In genomic region chr1:112337028-112337531, GRCh38 we compare ENCODE assay signal across 7 cellular contexts. TPM values are rescaled to one million over a fixed set of nuclear protein-coding genes. Genes with fewer than 3 reads are reported as not detected.
DNase-seq lines count a peak whose midpoint lies in the region; ATAC-seq and TF ChIP-seq lines count a peak whose summit lies in the region.

No MANE protein-coding gene starts in this region.

- no peaks in the 10 kb centered on the region for H3K36me3 ChIP-seq in SK-N-SH (replicated peaks in 1 of 2; ENCODE audit: control insufficient read depth in 1 of 2, insufficient read depth in 2 of 2, low read length in 1 of 2)
- H3K36me3 ChIP-seq in neural progenitor cell: no peaks in the 10 kb centered on the region

- CTCF ChIA-PET in SK-N-SH (lab: Yijun Ruan, JAX): interaction anchor here (0.6 to 2.2 kb wide), 19 partner anchors 9 to 570 kb away, joined by 3 to 12 read pairs (median 3); no protein-coding TSS in a partner anchor

- H3K4me3 ChIP-seq in SK-N-SH (ENCODE audit: low read depth in 2 of 2, low read length in 1 of 2) (no peak overlapping the region), epithelial cell of proximal tubule (ENCODE audit: low read depth, low read length) (no peak overlapping the region), neural progenitor cell (no peak overlapping the region)

- H3K27ac ChIP-seq in SK-N-SH (ENCODE audit: low read depth in 2 of 2, low read length in 1 of 2): no peak overlapping the region
- no peak overlapping the region for H3K27ac ChIP-seq in neural progenitor cell

- H3K4me2 ChIP-seq in SK-N-SH (peak overlapping the region; percentile 41; the same call in 1 of the 2 replicates), neural progenitor cell (no peak overlapping the region)

- H3K4me1 Mint-ChIP-seq in neural progenitor cell: peaks cover 7% of the 10 kb centered on the region

- H3K9ac ChIP-seq in SK-N-SH (no peak overlapping the region), neural progenitor cell (no peak overlapping the region)

- H3K9me3 ChIP-seq in SK-N-SH: no peaks in the 10 kb centered on the region
- H3K9me3 ChIP-seq in neural progenitor cell (ENCODE audit: low read depth): no peaks in the 10 kb centered on the region

- H3K27me3 ChIP-seq in SK-N-SH (ENCODE audit: insufficient read depth): peaks cover 45% of the 10 kb centered on the region; the same call in 1 of the 2 replicates
- peaks cover 6% of the 10 kb centered on the region for H3K27me3 ChIP-seq in neural progenitor cell

- no peak overlapping the region for H3K4me3 Mint-ChIP-seq in neural progenitor cell

- H3K79me2 ChIP-seq in SK-N-SH (ENCODE audit: insufficient read depth) (no peaks in the 10 kb centered on the region), neural progenitor cell (ENCODE audit: low read depth) (no peaks in the 10 kb centered on the region)

- no peaks in the 10 kb centered on the region for H3K9me2 ChIP-seq in SK-N-SH

- H4K20me1 ChIP-seq in SK-N-SH (ENCODE audit: insufficient read depth) (no peaks in the 10 kb centered on the region), neural progenitor cell (ENCODE audit: low read depth) (no peaks in the 10 kb centered on the region)

- H3K4me1 ChIP-seq in SK-N-SH (ENCODE audit: control insufficient read depth in 1 of 2, insufficient read depth in 2 of 2, low read depth in 1 of 2, low read length in 1 of 2) (no peaks in the 10 kb centered on the region), neural progenitor cell (no peaks in the 10 kb centered on the region)

- H3F3A ChIP-seq in SK-N-SH (replicated peaks; ENCODE audit: insufficient read depth): no peaks in the 10 kb centered on the region
- no peaks in the 10 kb centered on the region for H3F3A ChIP-seq in neural progenitor cell (ENCODE audit: low read depth)

- TF ChIP-seq CTCF in SK-N-SH (IDR thresholded peaks at IDR 0.05) (peak; percentile 63), epithelial cell of proximal tubule (conservative IDR thresholded peaks at IDR 0.05; ENCODE audit: low read depth, low read length) (peak; percentile 60), neural progenitor cell (IDR thresholded peaks at IDR 0.05) (peak; percentile 49)

- POLR2A ChIA-PET in SK-N-SH (lab: Yijun Ruan, JAX): no interaction called here

- H2AFZ ChIP-seq in SK-N-SH (ENCODE audit: low read depth) (no peak overlapping the region), neural progenitor cell (replicated peaks) (no peak overlapping the region)

- DNase-seq in Daoy (ENCODE audit: low read depth): peak; percentile 58
- DNase-seq in HT1080 (ENCODE audit: low read depth): peak; percentile 42
- DNase-seq in SK-N-SH: peak; percentile 42
- no peak for DNase-seq in epithelial cell of proximal tubule (ENCODE audit: low read depth)
- peak; percentile 24 for DNase-seq in neural progenitor cell (ENCODE audit: low spot score)
- no peak for DNase-seq in dedifferentiated amniotic fluid mesenchymal stem cell (ENCODE audit: extremely low spot score)

- TF ChIP-seq RAD21 in SK-N-SH (IDR thresholded peaks at IDR 0.05; ENCODE audit: low read length): peak; percentile 65

- H3K27me3 Mint-ChIP-seq in neural progenitor cell (ENCODE audit: insufficient read depth, low read depth): peaks cover 6% of the 10 kb centered on the region

- H3K27ac Mint-ChIP-seq in neural progenitor cell: peak overlapping the region; percentile 37

- H3K9me3 Mint-ChIP-seq in neural progenitor cell: no peaks in the 10 kb centered on the region

- no peak for TF ChIP-seq EP300 in SK-N-SH (IDR thresholded peaks at IDR 0.05; ENCODE audit: borderline replicate concordance in 1 of 2, low read depth in 1 of 2, low read length in 1 of 2)

- WGBS in SK-N-SH (ENCODE audit: low lambda C conversion rate): 12% methylated on average over 13 of the region's 13 CpGs

- H3K36me3 Mint-ChIP-seq in neural progenitor cell: no peaks in the 10 kb centered on the region

- no peak for ATAC-seq in HG02884 (IDR thresholded peaks at IDR 0.05; ENCODE audit: unreplicated experiment)

TF ChIP-seq in SK-N-SH, 30 proteins besides CTCF, POLR2A, EP300 and RAD21:
- TF ChIP-seq RCOR1 (IDR thresholded peaks at IDR 0.05; ENCODE audit: low read length): no peak
- TF ChIP-seq, protein P1, sequence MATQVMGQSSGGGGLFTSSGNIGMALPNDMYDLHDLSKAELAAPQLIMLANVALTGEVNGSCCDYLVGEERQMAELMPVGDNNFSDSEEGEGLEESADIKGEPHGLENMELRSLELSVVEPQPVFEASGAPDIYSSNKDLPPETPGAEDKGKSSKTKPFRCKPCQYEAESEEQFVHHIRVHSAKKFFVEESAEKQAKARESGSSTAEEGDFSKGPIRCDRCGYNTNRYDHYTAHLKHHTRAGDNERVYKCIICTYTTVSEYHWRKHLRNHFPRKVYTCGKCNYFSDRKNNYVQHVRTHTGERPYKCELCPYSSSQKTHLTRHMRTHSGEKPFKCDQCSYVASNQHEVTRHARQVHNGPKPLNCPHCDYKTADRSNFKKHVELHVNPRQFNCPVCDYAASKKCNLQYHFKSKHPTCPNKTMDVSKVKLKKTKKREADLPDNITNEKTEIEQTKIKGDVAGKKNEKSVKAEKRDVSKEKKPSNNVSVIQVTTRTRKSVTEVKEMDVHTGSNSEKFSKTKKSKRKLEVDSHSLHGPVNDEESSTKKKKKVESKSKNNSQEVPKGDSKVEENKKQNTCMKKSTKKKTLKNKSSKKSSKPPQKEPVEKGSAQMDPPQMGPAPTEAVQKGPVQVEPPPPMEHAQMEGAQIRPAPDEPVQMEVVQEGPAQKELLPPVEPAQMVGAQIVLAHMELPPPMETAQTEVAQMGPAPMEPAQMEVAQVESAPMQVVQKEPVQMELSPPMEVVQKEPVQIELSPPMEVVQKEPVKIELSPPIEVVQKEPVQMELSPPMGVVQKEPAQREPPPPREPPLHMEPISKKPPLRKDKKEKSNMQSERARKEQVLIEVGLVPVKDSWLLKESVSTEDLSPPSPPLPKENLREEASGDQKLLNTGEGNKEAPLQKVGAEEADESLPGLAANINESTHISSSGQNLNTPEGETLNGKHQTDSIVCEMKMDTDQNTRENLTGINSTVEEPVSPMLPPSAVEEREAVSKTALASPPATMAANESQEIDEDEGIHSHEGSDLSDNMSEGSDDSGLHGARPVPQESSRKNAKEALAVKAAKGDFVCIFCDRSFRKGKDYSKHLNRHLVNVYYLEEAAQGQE (IDR thresholded peaks at IDR 0.05; ENCODE audit: low read depth, low read length): 0 out of 2 replicates have a peak, but pooled peaks have one; percentile 35
- peak; percentile 22; the same call in 1 of the 2 replicates for TF ChIP-seq SMC3 (IDR thresholded peaks at IDR 0.05; ENCODE audit: low read depth, low read length)

RNA-seq across cellular contexts. Expression of gene CTTNBP2NL, which starts 58.9 kb away (rescaled TPM):
- 9.3 and 11.1 TPM in 2 replicates for total RNA-seq in Daoy (2014; rRNA removed; shearing (Covaris generic))
- total RNA-seq in HT1080 (2014; rRNA removed; shearing (Covaris generic)): 8.2 and 8.6 TPM in 2 replicates
- 15.0 and 17.1 TPM in 2 replicates for polyA plus RNA-seq in HT1080 (2015; cell fraction: cytosol; rRNA removed)
- 25.4 and 26.0 TPM in 2 replicates for polyA plus RNA-seq in HT1080 (2015; cell fraction: nucleus; rRNA removed)
- polyA plus RNA-seq in SK-N-SH (2012; rRNA removed): 4.9 and 7.5 TPM in 2 replicates
- polyA plus RNA-seq in SK-N-SH (2012; cell fraction: cytosol; rRNA removed): 6.9 and 7.7 TPM in 2 replicates
- 4.3 and 7.9 TPM in 2 replicates for polyA plus RNA-seq in SK-N-SH (2012; cell fraction: nucleus; rRNA removed)
- total RNA-seq in epithelial cell of proximal tubule (26.1 and 27.2 TPM in 2 replicates), neural progenitor cell (ENCODE audit: low replicate concordance) (23.2 and 27.2 TPM in 2 replicates)

Comparison
In these comparisons a context has a peak if more than half of its experiments do, and no peak if none do; other contexts are left out.
1. DNase-seq: peak in Daoy (single experiment), HT1080 (single experiment), SK-N-SH (single experiment) and neural progenitor cell (single experiment); none in epithelial cell of proximal tubule (single experiment) and dedifferentiated amniotic fluid mesenchymal stem cell (single experiment).
2. Peak in every context shown above with its lines, with median percentiles within 50 percentile points of each other: CTCF ChIP-seq.